ENCODE assay signal across 26 cellular contexts in the genomic region with DNA sequence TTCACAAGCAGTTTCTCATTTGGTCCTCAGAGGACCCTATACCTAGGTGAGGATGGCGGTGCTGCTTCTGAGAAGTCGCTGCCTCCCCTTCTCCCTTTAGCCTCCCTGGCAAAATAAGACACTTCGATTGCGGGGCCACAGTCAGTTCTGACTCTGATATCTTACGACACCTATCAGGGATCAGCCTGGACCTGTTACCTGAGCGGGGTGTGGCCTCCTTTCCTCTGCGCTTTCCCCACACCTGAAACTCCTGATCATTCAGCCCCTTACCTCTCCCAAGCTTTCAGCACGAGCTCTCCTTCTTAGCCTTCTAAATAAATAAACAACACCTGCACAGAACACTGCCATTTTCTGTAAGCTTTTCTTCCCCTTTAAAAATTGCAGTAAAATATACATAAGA. TPM values are rescaled to one million over a fixed set of nuclear protein-coding genes. Genes with fewer than 3 reads are reported as not detected.
"Had no signal": no experiment of that assay in that cellular context is flagged by ENCODE, and none has a peak within 500 bp of the region (broad histone marks: within the 10 kb centered on the region; RNA-seq: fewer than 3 reads in every experiment).

No MANE protein-coding gene starts in this region.

- H3K36me3 ChIP-seq: left lung, lower lobe of right lung, ovary, right atrium auricular region, right lobe of liver, suprapubic skin, thoracic aorta, tibial artery, upper lobe of right lung had no signal

- H3K27ac Mint-ChIP-seq: naive thymus-derived CD4-positive, alpha-beta T cell; natural killer cell treated with Interleukin-12 subunit alpha and Interleukin-12 subunit beta and Interleukin-15 and Interleukin-18, amount 100 ng/mL, for 72 hours; progenitor cell of endocrine pancreas; stimulated activated memory B cell treated with anti-CD40 and anti-IgM and Interleukin-4, amounts not matched to agents 10 μg/mL and 1 μg/mL and 100 μg/mL, for 72 hours; stimulated activated naive CD8-positive, alpha-beta T cell treated with anti-CD3 and anti-CD28 coated beads, Interleukin-15, Interleukin-2, amounts not matched to agents 100 ng/mL and 50 ng/mL, for 24 hours had no signal

- H3K27ac ChIP-seq: left lung, lower lobe of right lung, ovary, right atrium auricular region, right lobe of liver, suprapubic skin, thoracic aorta, tibial artery, upper lobe of right lung had no signal

- H3K9me3 Mint-ChIP-seq: natural killer cell treated with Interleukin-12 subunit alpha and Interleukin-12 subunit beta and Interleukin-15 and Interleukin-18, amount 100 ng/mL, for 72 hours; stimulated activated memory B cell treated with anti-CD40 and anti-IgM and Interleukin-4, amounts not matched to agents 10 μg/mL and 1 μg/mL and 100 μg/mL, for 72 hours; stimulated activated naive CD8-positive, alpha-beta T cell treated with anti-CD3 and anti-CD28 coated beads, Interleukin-15, Interleukin-2, amounts not matched to agents 100 ng/mL and 50 ng/mL, for 24 hours had no signal

- H3K4me3 Mint-ChIP-seq: naive thymus-derived CD4-positive, alpha-beta T cell; natural killer cell treated with Interleukin-12 subunit alpha and Interleukin-12 subunit beta and Interleukin-15 and Interleukin-18, amount 100 ng/mL, for 72 hours; stimulated activated memory B cell treated with anti-CD40 and anti-IgM and Interleukin-4, amounts not matched to agents 10 μg/mL and 1 μg/mL and 100 μg/mL, for 72 hours; stimulated activated naive CD8-positive, alpha-beta T cell treated with anti-CD3 and anti-CD28 coated beads, Interleukin-15, Interleukin-2, amounts not matched to agents 100 ng/mL and 50 ng/mL, for 24 hours had no signal

- H3K4me1 ChIP-seq: lower lobe of right lung, right atrium auricular region, right lobe of liver, suprapubic skin, tibial artery, upper lobe of right lung had no signal

- ATAC-seq: left colon; left lung; lower lobe of right lung; mucosa of descending colon; naive thymus-derived CD4-positive, alpha-beta T cell; natural killer cell treated with Interleukin-12 subunit alpha and Interleukin-12 subunit beta and Interleukin-15 and Interleukin-18, amount 100 ng/mL, for 72 hours; right lobe of liver; stimulated activated memory B cell treated with anti-CD40 and anti-IgM and Interleukin-4, amounts not matched to agents 10 μg/mL and 1 μg/mL and 100 μg/mL, for 72 hours; upper lobe of right lung had no signal

- H3K27me3 ChIP-seq: left lung, ovary, right atrium auricular region, right lobe of liver, suprapubic skin, tibial artery, upper lobe of right lung had no signal

- H3K4me2 ChIP-seq: smooth muscle cell had no signal

- H3K9me3 ChIP-seq: left lung, lower lobe of right lung, mucosa of descending colon, ovary, right atrium auricular region, right lobe of liver, suprapubic skin, thoracic aorta, tibial artery, upper lobe of right lung had no signal

- H3K27me3 Mint-ChIP-seq: stimulated activated naive CD8-positive, alpha-beta T cell treated with anti-CD3 and anti-CD28 coated beads, Interleukin-15, Interleukin-2, amounts not matched to agents 100 ng/mL and 50 ng/mL, for 24 hours had no signal

- H3K4me3 ChIP-seq: left lung, lower lobe of right lung, mucosa of descending colon, ovary, right atrium auricular region, right lobe of liver, smooth muscle cell, suprapubic skin, thoracic aorta, tibial artery, upper lobe of right lung had no signal

- DNase-seq: hippocampal formation; kidney; left colon; left lung; lower lobe of right lung; mesendoderm; midbrain; mucosa of descending colon; naive thymus-derived CD4-positive, alpha-beta T cell; ovary; stimulated activated CD4-positive, alpha-beta T cell treated with anti-CD3 and anti-CD28 coated beads, Interleukin-1b, Interleukin-23, amount 100 ng/mL, for 48 hours; stimulated activated CD4-positive, alpha-beta T cell treated with anti-CD3 and anti-CD28 coated beads, Interleukin-2, amount 100 ng/mL, for 48 hours; stimulated activated CD4-positive, alpha-beta T cell treated with anti-CD3 and anti-CD28 coated beads, Interleukin-4, amount 100 ng/mL, for 4 hours; stimulated activated CD8-positive, alpha-beta memory T cell treated with anti-CD3 and anti-CD28 coated beads, Interleukin-4, amount 100 ng/mL, for 48 hours; tibial artery; trophoblast cell; upper lobe of right lung had no signal

- H3K36me3 Mint-ChIP-seq: natural killer cell treated with Interleukin-12 subunit alpha and Interleukin-12 subunit beta and Interleukin-15 and Interleukin-18, amount 100 ng/mL, for 72 hours; stimulated activated memory B cell treated with anti-CD40 and anti-IgM and Interleukin-4, amounts not matched to agents 10 μg/mL and 1 μg/mL and 100 μg/mL, for 72 hours had no signal

RNA-seq across cellular contexts. Expression of a gene that starts 52.8 kb away (rescaled TPM):
- total RNA-seq: natural killer cell treated with Interleukin-12 subunit alpha and Interleukin-12 subunit beta and Interleukin-15 and Interleukin-18, amount 100 ng/mL, for 72 hours had no signal
- polyA plus RNA-seq: naive thymus-derived CD4-positive, alpha-beta T cell had no signal
